17 cellular contexts compared by ENCODE assay signal in the genomic region with DNA sequence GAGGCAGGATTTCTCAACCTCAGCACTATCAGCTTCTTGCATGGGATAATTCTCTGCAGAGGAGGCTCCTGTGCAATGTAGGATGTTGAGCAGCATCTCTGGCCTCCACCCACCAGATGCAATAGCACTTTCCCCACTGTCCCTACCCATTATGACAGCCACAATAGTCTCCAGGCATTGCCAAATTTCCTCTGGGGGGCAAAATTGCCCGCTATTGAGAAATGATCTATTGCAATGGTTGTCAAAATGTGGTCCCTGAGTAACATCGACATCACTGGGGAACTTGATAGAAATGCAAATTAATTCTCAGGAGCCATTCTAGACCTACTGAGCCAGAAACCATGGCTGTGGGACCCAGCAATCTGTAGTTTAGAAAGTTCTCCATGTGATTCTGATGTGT.
"Had no signal": no experiment of that assay in that cellular context is flagged by ENCODE, and none has a peak within 500 bp of the region (broad histone marks: within the 10 kb centered on the region; RNA-seq: fewer than 3 reads in every experiment).

No MANE protein-coding gene starts in this region.

- H3K9me3 ChIP-seq: lower lobe of right lung, tibial artery, upper lobe of left lung, uterus had no signal

- H3K4me1 ChIP-seq: esophagus squamous epithelium, gastroesophageal sphincter, left ventricle myocardium inferior, lower lobe of right lung, spleen, tibial artery, upper lobe of left lung, uterus had no signal

- H3K27ac ChIP-seq: esophagus squamous epithelium, gastroesophageal sphincter, left ventricle myocardium inferior, lower lobe of right lung, spleen, tibial artery, upper lobe of left lung, uterus had no signal

- H3K36me3 ChIP-seq: esophagus squamous epithelium, gastroesophageal sphincter, left ventricle myocardium inferior, lower lobe of right lung, spleen, tibial artery, upper lobe of left lung, uterus had no signal

- DNase-seq: dermis blood vessel endothelial cell; esophagus squamous epithelium; foreskin fibroblast; glutamatergic neuron; immature natural killer cell; left cardiac atrium; left ventricle myocardium inferior; lower lobe of right lung; naive B cell; spleen; stimulated activated CD4-positive, alpha-beta T cell treated with anti-CD3 and anti-CD28 coated beads, Interleukin-15, amount 100 ng/mL, for 24 hours; stimulated activated CD4-positive, alpha-beta T cell treated with anti-CD3 and anti-CD28 coated beads, Interleukin-1b, Interleukin-23, amount 100 ng/mL, for 48 hours; stimulated activated CD4-positive, alpha-beta T cell treated with anti-CD3 and anti-CD28 coated beads, Interleukin-4, amount 100 ng/mL, for 24 hours; tibial artery; upper lobe of left lung; uterus had no signal

- H3K27me3 ChIP-seq: upper lobe of left lung, uterus had no signal

- H3K4me3 ChIP-seq: esophagus squamous epithelium, gastroesophageal sphincter, left ventricle myocardium inferior, lower lobe of right lung, spleen, tibial artery, upper lobe of left lung, uterus had no signal
